15 cellular contexts compared by ENCODE assay signal in the genomic region with DNA sequence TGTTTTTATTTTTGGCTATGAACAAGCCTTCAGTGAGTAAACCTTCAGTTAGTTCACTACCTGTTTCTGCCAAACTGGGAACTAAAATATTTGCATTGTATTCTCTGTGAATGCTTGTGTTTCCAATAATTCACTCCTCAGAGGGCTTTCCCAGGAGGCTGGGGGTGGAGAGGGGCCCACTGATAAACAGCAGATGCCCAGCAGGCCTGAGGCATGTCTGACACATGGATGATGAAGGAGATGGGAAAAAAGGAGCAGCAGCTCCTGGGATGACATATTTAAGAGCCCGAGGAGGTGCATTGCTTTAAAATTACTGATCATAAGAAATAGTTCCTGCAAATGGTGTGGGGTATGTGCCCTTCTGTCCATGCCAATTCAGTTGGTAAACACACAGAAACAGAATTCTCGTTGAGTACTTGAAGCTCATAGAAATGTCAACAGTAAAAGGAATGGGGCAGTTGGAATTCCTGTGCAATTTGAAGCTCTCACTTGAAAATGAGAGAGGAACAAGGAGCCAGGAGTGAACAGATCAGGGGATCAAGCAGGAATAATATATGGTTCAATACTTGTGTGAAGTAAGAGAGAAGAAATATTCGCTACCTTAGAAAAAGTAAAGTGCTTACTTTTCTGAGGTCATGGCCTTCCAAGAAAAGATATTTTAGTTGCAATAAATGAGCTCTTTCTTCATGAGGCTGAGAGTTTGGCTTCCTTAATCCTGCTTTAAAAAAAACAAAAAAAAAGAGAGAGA. TPM values are rescaled to one million over a fixed set of nuclear protein-coding genes. Genes with fewer than 3 reads are reported as not detected.
"Had no signal": no experiment of that assay in that cellular context is flagged by ENCODE, and none has a peak within 500 bp of the region (broad histone marks: within the 10 kb centered on the region; RNA-seq: fewer than 3 reads in every experiment).

No MANE protein-coding gene starts in this region.

- DNase-seq: activated CD4-positive, alpha-beta memory T cell treated with anti-CD3 and anti-CD28 coated beads, Interleukin-2, amount 10 ng/mL, durations not matched to agents 7 days and 5 days; activated gamma-delta T cell; activated T-cell treated with anti-CD3 and anti-CD28 coated beads, Interleukin-2, amount 50 U/mL, for 48 hours; dorsolateral prefrontal cortex; foreskin fibroblast; left colon; midbrain; stimulated activated CD4-positive, alpha-beta T cell treated with anti-CD3 and anti-CD28 coated beads, Interleukin-4, amount 100 ng/mL, for 4 hours; thyroid gland had no signal

- H3K4me3 Mint-ChIP-seq: activated CD4-positive, alpha-beta memory T cell treated with anti-CD3 and anti-CD28 coated beads, Interleukin-2, amount 10 ng/mL, durations not matched to agents 7 days and 5 days; activated naive CD8-positive, alpha-beta T cell had no signal

- ATAC-seq: esophagus mucosa had no signal

- H3K9me3 ChIP-seq: breast epithelium, neutrophil, thyroid gland had no signal

- H3K27me3 Mint-ChIP-seq: activated CD4-positive, alpha-beta memory T cell treated with anti-CD3 and anti-CD28 coated beads, Interleukin-2, amount 10 ng/mL, durations not matched to agents 7 days and 5 days had no signal

- H3K36me3 Mint-ChIP-seq: activated naive CD8-positive, alpha-beta T cell had no signal

- H3K4me3 ChIP-seq: breast epithelium, dorsolateral prefrontal cortex, skin epidermis, thyroid gland had no signal

- H3K27ac ChIP-seq: dorsolateral prefrontal cortex, neutrophil, skin epidermis, VCaP had no signal

- H3K36me3 ChIP-seq: breast epithelium, neutrophil, thyroid gland had no signal

- H3K27me3 ChIP-seq: breast epithelium, dorsolateral prefrontal cortex, neutrophil, thyroid gland had no signal

- H3K27ac Mint-ChIP-seq: activated CD4-positive, alpha-beta memory T cell treated with anti-CD3 and anti-CD28 coated beads, Interleukin-2, amount 10 ng/mL, durations not matched to agents 7 days and 5 days; activated naive CD8-positive, alpha-beta T cell had no signal

- H3K4me1 Mint-ChIP-seq: activated CD4-positive, alpha-beta memory T cell treated with anti-CD3 and anti-CD28 coated beads, Interleukin-2, amount 10 ng/mL, durations not matched to agents 7 days and 5 days had no signal

- H3K9me3 Mint-ChIP-seq: activated CD4-positive, alpha-beta memory T cell treated with anti-CD3 and anti-CD28 coated beads, Interleukin-2, amount 10 ng/mL, durations not matched to agents 7 days and 5 days had no signal

- H3K4me1 ChIP-seq: breast epithelium had no signal

RNA-seq across cellular contexts. Expression of a gene that starts 22.1 kb away (rescaled TPM):
- total RNA-seq: activated CD4-positive, alpha-beta memory T cell treated with anti-CD3 and anti-CD28 coated beads, Interleukin-2, amount 10 ng/mL, durations not matched to agents 7 days and 5 days had no signal
